Comparison of ENCODE assay signal across 8 cellular contexts in the genomic region with DNA sequence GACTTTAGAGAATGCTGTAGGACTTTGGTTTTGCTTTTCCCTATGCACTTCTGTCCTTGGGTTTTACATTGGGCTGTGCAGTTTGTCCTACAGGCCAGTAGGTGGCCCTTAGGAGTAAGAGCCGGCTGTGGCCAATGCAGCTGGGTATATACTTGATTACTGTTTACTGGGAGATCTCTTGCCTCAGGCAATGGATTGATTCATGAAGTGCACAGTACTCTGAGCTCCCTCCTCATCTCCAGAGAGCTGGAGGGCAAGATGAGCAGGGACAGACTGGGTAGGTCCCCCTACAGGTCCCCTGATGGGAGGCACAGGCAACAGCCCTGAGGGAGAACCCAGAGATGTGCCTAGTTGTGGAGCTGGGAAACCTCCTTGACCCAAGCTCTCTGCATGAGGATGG.
DNase-seq lines count a peak whose midpoint lies in the region; ATAC-seq and TF ChIP-seq lines count a peak whose summit lies in the region.

No MANE protein-coding gene starts in this region.

- DNase-seq in COLO829 (ENCODE audit: low spot score) (peak; percentile 50), NCI-H226 (peak; percentile 42), cardiac fibroblast (ENCODE audit: low read depth in 2 of 2) (peak; percentile 77 to 80), lung (ENCODE audit: low spot score) (no peak), NCI-H2227 treated with DMSO at 0.1 percent for 48 hours (lab: John Stamatoyannopoulos, UW) (no peak)
- no peak for DNase-seq in activated T-cell treated with anti-CD3 and anti-CD28 coated beads, Interleukin-2, amount 50 U/mL, for 1 hour

- no peak overlapping the region for H3K27ac ChIP-seq in lung (ENCODE audit: low read depth in 1 of 2, low read length in 1 of 2)

- H3K4me1 ChIP-seq in lung (ENCODE audit: control insufficient read depth in 2 of 2, insufficient read depth in 2 of 2, low read length in 2 of 2), result peaks cover 0 to 1% of the 10 kb centered on the region in 2 donors

- WGBS in lung, 2 donors, result 9 to 12% methylated on average over 1 of the region's 1 CpG

- H3K4me3 ChIP-seq in cardiac fibroblast (replicated peaks in 1 of 2; ENCODE audit: low read depth in 2 of 2, low read length in 2 of 2), result no peak overlapping the region
- no peak overlapping the region for H3K4me3 ChIP-seq in lung

- ATAC-seq in GM18519 (IDR thresholded peaks at IDR 0.05; ENCODE audit: low FRiP score, unreplicated experiment), result peak; percentile 91
- ATAC-seq in HG02852 (IDR thresholded peaks at IDR 0.05; ENCODE audit: unreplicated experiment), result peak; percentile 91
- ATAC-seq in lung (ENCODE audit: insufficient read depth, low FRiP score), result peak; percentile 86

- no peaks in the 10 kb centered on the region for H3K36me3 ChIP-seq in lung (ENCODE audit: control insufficient read depth in 2 of 2, insufficient read depth in 2 of 2, low read length in 2 of 2)

- H3K27me3 ChIP-seq in lung (ENCODE audit: control insufficient read depth, insufficient read depth), result no peaks in the 10 kb centered on the region

- peak; percentile 91 for TF ChIP-seq CTCF in cardiac fibroblast (IDR thresholded peaks at IDR 0.05; ENCODE audit: low read depth, low read length)
- TF ChIP-seq CTCF in lung (IDR thresholded peaks at IDR 0.05; ENCODE audit: control extremely low read depth, extremely low read depth), result peak; percentile 32

- no peaks in the 10 kb centered on the region for H3K9me3 ChIP-seq in lung (ENCODE audit: control insufficient read depth in 2 of 2, insufficient read depth in 1 of 2, low read length in 1 of 2)

Comparison
In these comparisons a context has a peak if more than half of its experiments do, and no peak if none do; other contexts are left out.
1. DNase-seq: peak in COLO829 (single experiment), NCI-H226 (single experiment) and cardiac fibroblast (2 of 2); none in lung (single experiment), NCI-H2227 treated with DMSO at 0.1 percent for 48 hours (single experiment) and activated T-cell treated with anti-CD3 and anti-CD28 coated beads, Interleukin-2, amount 50 U/mL, for 1 hour (single experiment).
2. Peak in every context shown above with its lines, with median percentiles within 50 percentile points of each other: ATAC-seq.